In the genomic region with DNA sequence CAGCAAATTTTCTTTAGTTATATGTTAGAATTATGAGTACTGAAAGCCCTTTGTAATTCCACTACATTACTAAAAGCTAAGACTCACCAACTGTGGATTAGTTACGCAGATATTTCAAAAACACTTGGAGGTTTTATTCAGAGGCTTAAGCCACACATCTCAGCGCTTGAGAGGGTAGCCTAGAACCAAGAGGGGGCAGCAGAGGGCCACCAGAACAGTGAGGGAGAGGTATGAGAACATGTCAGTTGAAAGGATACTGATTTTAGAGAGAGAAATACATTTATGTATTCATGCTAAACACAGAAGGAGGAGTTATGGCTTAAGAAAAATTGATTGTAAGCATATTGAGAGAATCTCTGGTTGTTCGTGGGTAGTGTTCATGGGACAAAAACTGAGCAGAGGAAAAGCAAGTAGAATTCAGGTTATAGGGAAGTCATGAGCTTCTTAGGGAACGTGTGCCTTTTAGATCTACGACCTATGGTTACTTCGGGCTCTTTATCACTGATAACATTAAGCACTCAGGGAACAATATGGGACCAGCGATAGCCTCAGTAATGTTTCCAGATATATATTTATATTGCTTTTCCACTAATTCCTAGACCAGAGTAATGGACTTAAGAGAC, we compare ENCODE assay signal across 8 cellular contexts. TPM values are rescaled to one million over a fixed set of nuclear protein-coding genes. Genes with fewer than 3 reads are reported as not detected.
A peak's percentile ranks its signal among the peaks of the same experiment; 100 is the strongest.
DNase-seq lines count a peak whose midpoint lies in the region; ATAC-seq and FAIRE-seq lines count a peak whose summit lies in the region.

No MANE protein-coding gene starts in this region.

- DNase-seq in DMS153 (lab: John Stamatoyannopoulos, UW) (peak; percentile 58), HS-5 (ENCODE audit: low read depth) (peak; percentile 30), NOMO-1 (lab: John Stamatoyannopoulos, UW; ENCODE audit: unreplicated experiment in 2 of 2) (peak; percentile 39 to 43), naive B cell (peak; percentile 44)
- peak; percentile 39 to 40 for DNase-seq in activated CD8-positive, alpha-beta memory T cell treated with anti-CD3 and anti-CD28 coated beads for 4 hours (ENCODE audit: low read depth in 2 of 2)
- DNase-seq in stimulated activated naive B cell treated with anti-CD40 and anti-IgM and Interleukin-4, amounts not matched to agents 10 μg/mL and 1 μg/mL and 100 μg/mL, for 72 hours: peak; percentile 47

- H3K36me3 Mint-ChIP-seq in naive B cell: peaks cover under 1 to 4% of the 10 kb centered on the region in 2 donors
- peaks cover 0 to 2% of the 10 kb centered on the region in 2 donors for H3K36me3 Mint-ChIP-seq in stimulated activated naive B cell treated with anti-CD40 and anti-IgM and Interleukin-4, amounts not matched to agents 10 μg/mL and 1 μg/mL and 100 μg/mL, for 72 hours

- ATAC-seq in GM21447 (IDR thresholded peaks at IDR 0.05; ENCODE audit: unreplicated experiment) (peak; percentile 94), naive B cell (ENCODE audit: low read depth in 2 of 2) (peak; percentile 91 to 94)
- ATAC-seq in stimulated activated naive B cell treated with anti-CD40 and anti-IgM and Interleukin-4, amounts not matched to agents 10 μg/mL and 1 μg/mL and 100 μg/mL, for 72 hours (replicated peaks): peak; percentile 97 to 99

- no peak overlapping the region for H3K4me3 Mint-ChIP-seq in naive B cell
- H3K4me3 Mint-ChIP-seq in stimulated activated naive B cell treated with anti-CD40 and anti-IgM and Interleukin-4, amounts not matched to agents 10 μg/mL and 1 μg/mL and 100 μg/mL, for 72 hours: no peak overlapping the region

- peaks cover 8 to 17% (median 15%) of the 10 kb centered on the region in 3 donors for H3K4me1 Mint-ChIP-seq in naive B cell
- peaks cover 7 to 19% of the 10 kb centered on the region in 2 donors for H3K4me1 Mint-ChIP-seq in stimulated activated naive B cell treated with anti-CD40 and anti-IgM and Interleukin-4, amounts not matched to agents 10 μg/mL and 1 μg/mL and 100 μg/mL, for 72 hours

- peak; percentile 55 for FAIRE-seq in endometrium (lab: Jason Lieb, UNC)

- H3K27me3 Mint-ChIP-seq in naive B cell: peaks cover 0 to under 1% (median 0%) of the 10 kb centered on the region in 3 donors
- peaks cover 0 to 4% of the 10 kb centered on the region in 2 donors for H3K27me3 Mint-ChIP-seq in stimulated activated naive B cell treated with anti-CD40 and anti-IgM and Interleukin-4, amounts not matched to agents 10 μg/mL and 1 μg/mL and 100 μg/mL, for 72 hours

- peaks cover 0 to 18% (median 7%) of the 10 kb centered on the region in 7 donors for H3K9me3 Mint-ChIP-seq in naive B cell
- peaks cover 0 to 4% of the 10 kb centered on the region in 2 donors for H3K9me3 Mint-ChIP-seq in stimulated activated naive B cell treated with anti-CD40 and anti-IgM and Interleukin-4, amounts not matched to agents 10 μg/mL and 1 μg/mL and 100 μg/mL, for 72 hours

- no peak overlapping the region for H3K27ac Mint-ChIP-seq in naive B cell
- no peak overlapping the region for H3K27ac Mint-ChIP-seq in stimulated activated naive B cell treated with anti-CD40 and anti-IgM and Interleukin-4, amounts not matched to agents 10 μg/mL and 1 μg/mL and 100 μg/mL, for 72 hours

RNA-seq across cellular contexts. Expression of a gene that starts 20.4 kb away (rescaled TPM):
- 100 to 1,000 TPM in 1 of 6 donors, 10 to 100 TPM in 5; 78.5 to 121 (median 83.5) TPM for polyA plus RNA-seq in naive B cell (ENCODE audit: low read depth in 6 of 6)

Comparison
In these comparisons a context has a peak if more than half of its experiments do, and no peak if none do; other contexts are left out.
1. Peak in every context shown above with its lines: DNase-seq and ATAC-seq.